Comparison of ENCODE assay signal across 1 cellular context in the genomic region with DNA sequence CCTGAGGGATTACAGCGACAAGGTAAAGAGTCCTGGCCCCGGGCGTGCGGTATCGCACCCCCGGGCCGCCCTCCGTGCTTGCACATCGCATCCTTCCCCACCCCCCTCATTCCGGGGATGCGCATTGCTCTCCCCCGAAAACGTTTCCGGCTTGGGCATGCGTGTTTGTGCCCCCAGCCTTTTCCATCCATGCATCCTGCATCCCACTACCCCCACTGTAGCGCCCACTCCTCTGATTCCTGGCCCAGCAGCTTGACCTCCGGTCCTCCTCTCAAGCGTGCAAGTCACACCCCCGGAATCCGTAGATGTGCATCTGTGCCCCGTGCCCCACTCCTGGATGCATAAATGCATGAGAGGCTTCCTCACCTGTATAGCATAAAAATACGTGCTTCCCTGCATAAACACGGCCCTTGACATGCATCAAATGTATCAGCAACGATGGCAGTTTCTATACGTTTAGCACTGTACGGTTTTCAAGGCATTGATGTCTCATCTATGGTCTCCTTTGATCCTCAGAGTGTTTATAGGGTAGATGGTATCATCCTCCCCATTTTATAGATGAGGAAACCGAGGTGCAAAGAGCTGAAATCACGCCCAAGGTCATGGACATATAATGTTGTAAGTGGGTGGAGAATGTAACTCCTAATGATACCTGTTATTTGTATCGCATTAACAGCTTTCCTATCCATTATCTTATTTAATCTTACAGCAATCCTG.
TF ChIP-seq lines count a peak whose summit lies in the region.

No MANE protein-coding gene starts in this region.

TF ChIP-seq in H1, 55 proteins besides CTCF, POLR2A, EP300 and RAD21 (continued from another document):
- TF ChIP-seq SIX5 (IDR thresholded peaks at IDR 0.05; ENCODE audit: low read depth, low read length) (no peak), KDM4A (IDR thresholded peaks at IDR 0.05; ENCODE audit: low read depth, low read length, severe bottlenecking) (peak; percentile 75), ASH2L (IDR thresholded peaks at IDR 0.05; ENCODE audit: low read length) (peak; percentile 47), KDM5A (IDR thresholded peaks at IDR 0.05; ENCODE audit: low read length) (no peak)
TF ChIP-seq in H1: peak in this region for 4.
